Comparison of ENCODE assay signal across 24 cellular contexts in the genomic region with DNA sequence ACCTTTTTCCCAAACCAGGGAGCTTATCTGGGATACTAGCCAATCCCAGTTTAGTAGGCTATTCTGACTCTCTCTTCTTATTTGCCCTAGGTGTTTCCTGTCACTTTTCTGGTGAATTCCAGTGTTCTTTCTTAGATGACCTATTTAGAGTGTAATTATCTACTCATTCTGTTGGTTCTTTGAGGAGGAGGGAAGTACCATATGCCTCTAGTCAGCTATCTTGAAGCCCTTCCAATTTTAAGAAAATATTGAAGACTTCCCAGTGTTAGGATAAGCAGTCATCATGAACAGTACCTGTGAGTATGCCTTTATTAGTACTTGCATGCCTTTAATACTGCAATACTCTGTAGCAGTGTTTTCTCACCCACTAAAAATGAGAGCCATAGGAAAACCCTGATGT.
"Had no signal": no experiment of that assay in that cellular context is flagged by ENCODE, and none has a peak within 500 bp of the region (broad histone marks: within the 10 kb centered on the region; RNA-seq: fewer than 3 reads in every experiment).

No MANE protein-coding gene starts in this region.

- H3K9me2 ChIP-seq: SK-N-SH had no signal

- H3K4me3 ChIP-seq: MG63, SJSA1 had no signal

- DNase-seq: IMR-90, Karpas-422, KG1, MG63, NCI-H1092, NCI-H1105 treated with DMSO at 0.1 percent for 48 hours, NCI-H1417 treated with DMSO at 0.1 percent for 48 hours, NCI-H146, NCI-H1694 treated with DMSO at 0.1 percent for 48 hours, NCI-H1930, NCI-H2081, NCI-H2107, NCI-H2227 treated with DMSO at 0.1 percent for 48 hours, NCI-H510A, NCI-H524 treated with DMSO at 0.1 percent for 48 hours, NCI-H69, NCI-H774, Right ventricle myocardium superior, RPMI8226, SIG-M5, SK-N-SH, SW 1271 had no signal

- H3K9ac ChIP-seq: SK-N-SH had no signal

- H3K27ac ChIP-seq: SJSA1 had no signal

- H3K9me3 ChIP-seq: MG63, SJSA1, SK-N-SH had no signal

- H3K4me2 ChIP-seq: SK-N-SH had no signal

- H3K36me3 ChIP-seq: MG63, SJSA1 had no signal

- H3K4me1 ChIP-seq: SJSA1 had no signal

- ATAC-seq: HepG2 had no signal

- H3K27me3 ChIP-seq: MG63, SJSA1 had no signal
